ENCODE assay signal across 11 cellular contexts in the genomic region with DNA sequence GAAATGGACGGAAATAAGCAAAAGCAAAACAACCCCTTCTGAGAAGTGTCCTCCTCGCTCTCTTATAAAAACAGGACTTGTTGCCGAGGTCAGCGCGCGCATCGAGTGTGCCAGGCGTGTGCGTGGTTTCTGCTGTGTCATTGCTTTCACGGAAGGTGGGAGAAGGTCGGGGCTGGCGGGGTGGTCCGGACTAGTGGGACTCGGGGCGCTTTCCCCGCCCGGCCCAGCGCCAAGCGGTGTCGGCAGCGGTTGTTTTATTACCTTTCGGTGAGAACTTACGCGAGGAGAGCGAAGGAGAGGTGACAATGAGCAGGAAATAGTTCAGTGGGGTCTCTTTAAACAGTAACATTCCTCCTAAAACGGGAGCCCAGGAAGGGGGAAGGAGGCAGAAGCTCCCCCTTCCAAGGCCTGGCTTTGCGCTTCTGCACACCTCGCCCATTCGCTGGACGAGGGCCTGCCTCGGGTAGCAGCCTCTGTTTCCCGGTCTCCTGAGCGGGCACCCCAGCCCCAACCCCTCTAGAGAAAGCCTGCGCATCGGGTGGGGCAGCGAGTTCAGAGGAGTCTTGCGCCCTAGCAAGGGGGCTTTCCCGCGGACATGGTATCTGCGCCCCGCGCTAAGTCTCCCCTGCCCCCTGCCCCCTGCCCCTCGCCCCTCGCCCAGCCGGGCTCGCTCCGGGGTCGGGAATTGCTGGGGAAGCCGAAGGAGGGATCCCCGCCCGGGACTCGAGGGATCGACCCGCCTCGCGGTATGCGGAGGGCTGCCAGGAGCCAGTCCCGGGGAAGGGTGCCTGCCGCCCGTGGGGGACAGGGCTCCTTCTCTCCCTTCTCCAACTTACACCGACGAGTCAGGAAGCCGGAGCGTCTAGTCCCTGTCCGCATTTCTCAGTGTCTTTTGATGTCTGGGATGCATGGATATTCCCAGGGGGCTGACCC. TPM values are rescaled to one million over a fixed set of nuclear protein-coding genes. Genes with fewer than 3 reads are reported as not detected.
DNase-seq lines count a peak whose midpoint lies in the region; ATAC-seq and TF ChIP-seq lines count a peak whose summit lies in the region.
"Had no signal": no experiment of that assay in that cellular context is flagged by ENCODE, and none has a peak within 500 bp of the region (broad histone marks: within the 10 kb centered on the region; RNA-seq: fewer than 3 reads in every experiment).

No MANE protein-coding gene starts in this region.

- in situ Hi-C loops in gastrocnemius medialis (cut with MboI; ENCODE audit: low sequenced_read_pairs in 4 of 4) = no loop called here

- H3K36me3 ChIP-seq in Peyer's patch = no peaks in the 10 kb centered on the region
- H3K36me3 ChIP-seq in hepatocyte (replicated peaks; ENCODE audit: insufficient read depth, low read depth) = no peaks in the 10 kb centered on the region
- H3K36me3 ChIP-seq in gastrocnemius medialis = no peaks in the 10 kb centered on the region

- H3K9me3 ChIP-seq in Peyer's patch = no peaks in the 10 kb centered on the region
- no peaks in the 10 kb centered on the region for H3K9me3 ChIP-seq in hepatocyte (ENCODE audit: low read depth)
- no peaks in the 10 kb centered on the region for H3K9me3 ChIP-seq in gastrocnemius medialis

- H3K79me2 ChIP-seq in hepatocyte = no peaks in the 10 kb centered on the region

- intact Hi-C loops in gastrocnemius medialis (cut with DNase I; ENCODE audit: low total_unique reads) = no loop called here

- no peak overlapping the region for H3K27ac ChIP-seq in Peyer's patch
- no peak overlapping the region for H3K27ac ChIP-seq in hepatocyte
- H3K27ac ChIP-seq in gastrocnemius medialis = no peak overlapping the region

- H4K20me1 ChIP-seq in hepatocyte (ENCODE audit: insufficient read depth, poor library complexity, severe bottlenecking) = no peaks in the 10 kb centered on the region

- H3K4me3 ChIP-seq in Peyer's patch = peak overlapping the region in 3 of 4 donors; percentile 32 to 37 (median 34)
- H3K4me3 ChIP-seq in hepatocyte = peak overlapping the region; percentile 26
- H3K4me3 ChIP-seq in gastrocnemius medialis = peak overlapping the region; percentile 13 to 36 (median 24)

- no peak for TF ChIP-seq POLR2A in Peyer's patch (IDR thresholded peaks at IDR 0.05)
- no peak for TF ChIP-seq POLR2A in gastrocnemius medialis (IDR thresholded peaks at IDR 0.05)

- TF ChIP-seq CTCF in Peyer's patch (IDR thresholded peaks at IDR 0.05) (no peak), hepatocyte (IDR thresholded peaks at IDR 0.05; ENCODE audit: poor library complexity) (no peak), gastrocnemius medialis (IDR thresholded peaks at IDR 0.05 in 4 of 5, conservative IDR thresholded peaks at IDR 0.05 in 1 of 5) (no peak)

- H3K4me1 ChIP-seq in Peyer's patch (peaks cover 0 to 25% (median 12%) of the 10 kb centered on the region in 4 donors), hepatocyte (ENCODE audit: insufficient read depth) (peaks cover 25% of the 10 kb centered on the region), gastrocnemius medialis (peaks cover 0 to 6% of the 10 kb centered on the region in 2 donors)

- ATAC-seq in GM18498 (IDR thresholded peaks at IDR 0.05; ENCODE audit: unreplicated experiment) (peak; percentile 1), gastrocnemius medialis (no peak)
- ATAC-seq: HCT116 had no signal

- WGBS in hepatocyte (ENCODE audit: low lambda C conversion rate, missing lambda C conversion rate) = 3% methylated on average over 50 of the region's 65 CpGs

- peaks cover 0 to 29% of the 10 kb centered on the region in 2 donors for H3K27me3 ChIP-seq in Peyer's patch
- peaks cover 100% of the 10 kb centered on the region for H3K27me3 ChIP-seq in hepatocyte
- peaks cover 45 to 77% (median 58%) of the 10 kb centered on the region in 3 donors for H3K27me3 ChIP-seq in gastrocnemius medialis

- H3K9me2 ChIP-seq in hepatocyte (replicated peaks; ENCODE audit: insufficient read depth) = no peaks in the 10 kb centered on the region

- DNase-seq in Peyer's patch (no peak), hepatocyte (ENCODE audit: low spot score) (no peak), gastrocnemius medialis (no peak), GM19238 (ENCODE audit: insufficient read length, low spot score) (no peak), HUDEP-2 (lab: John Stamatoyannopoulos, UW; ENCODE audit: unreplicated experiment in 76 of 76) (no peak), amniotic stem cell (lab: John Stamatoyannopoulos, UW) (no peak)
- DNase-seq: Kasumi-1; stimulated activated CD8-positive, alpha-beta memory T cell treated with anti-CD3 and anti-CD28 coated beads, Interleukin-4, amount 100 ng/mL, for 48 hours had no signal

- H3K4me2 ChIP-seq in hepatocyte = peak overlapping the region; percentile 84

- peak overlapping the region; percentile 52 for H2AFZ ChIP-seq in hepatocyte

RNA-seq across cellular contexts. Expression of a gene that starts 1.2 kb away (rescaled TPM):
- not detected for total RNA-seq in Peyer's patch
- total RNA-seq in hepatocyte = not detected in 2 replicates
- polyA plus RNA-seq in hepatocyte = 0.13 TPM in 1 of 2 replicates, not detected in the other
- total RNA-seq in gastrocnemius medialis = not detected
- total RNA-seq: epithelial cell of proximal tubule had no signal
